Comparison of ENCODE assay signal across 8 cellular contexts in the genomic region with DNA sequence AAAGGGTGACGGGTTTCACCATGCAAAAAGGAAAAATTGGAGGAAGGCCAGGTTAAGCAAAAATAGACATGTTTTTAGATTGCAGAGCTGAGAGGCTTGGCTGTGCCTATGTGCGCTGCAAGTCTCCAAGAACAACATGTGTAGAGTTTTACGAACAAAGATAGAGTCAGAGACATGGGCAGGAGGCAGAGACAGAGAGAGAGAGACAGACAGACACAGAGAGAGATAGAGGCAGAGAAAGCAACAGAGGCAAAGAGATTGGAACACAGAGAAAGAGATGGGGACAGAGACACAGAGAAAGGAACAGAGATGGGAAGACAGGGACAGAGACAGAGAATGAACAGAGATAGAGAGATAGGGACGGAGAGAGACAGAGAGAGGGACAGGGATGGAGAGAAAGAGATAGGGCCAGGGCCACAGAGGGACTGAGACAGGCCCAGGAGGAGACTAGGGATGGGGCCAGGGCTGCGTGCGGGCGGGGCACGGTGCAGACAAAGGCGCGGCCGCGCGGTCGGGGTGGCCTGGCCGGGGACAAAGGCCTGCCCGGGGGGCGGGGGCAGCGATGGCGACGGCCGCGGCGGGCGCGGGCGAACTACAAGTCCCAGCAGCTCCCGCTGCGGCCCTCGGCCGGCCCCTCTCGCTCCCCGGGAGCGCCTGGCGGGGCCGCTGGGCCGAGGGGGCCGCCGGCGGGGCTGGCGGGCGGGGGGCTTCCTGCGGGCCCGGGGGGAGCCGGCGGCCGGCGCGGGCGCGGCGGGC. TPM values are rescaled to one million over a fixed set of nuclear protein-coding genes. Genes with fewer than 3 reads are reported as not detected.
DNase-seq lines count a peak whose midpoint lies in the region; ATAC-seq and TF ChIP-seq lines count a peak whose summit lies in the region.

Gene ZNF358 (plus strand): TSS at position 633 of the 756 bp plus-strand sequence. CDS start 3,140 bp downstream, outside the sequence.

- H3K4me1 ChIP-seq in spleen = peaks cover 0 to 38% (median 19%) of the 10 kb centered on the region in 6 donors

- H3K27ac Mint-ChIP-seq in dendritic cell treated with granulocyte-macrophage colony-stimulating factor and Interleukin-4, amounts not matched to agents 40 ng/mL and 50 ng/mL, for 4 days = peak within 1 kb of the TSS; percentile 65

- intact Hi-C loops in dendritic cell treated with granulocyte-macrophage colony-stimulating factor and Interleukin-4, amounts not matched to agents 40 ng/mL and 50 ng/mL, for 4 days (cut with micrococcal nuclease) = no loop called here
- intact Hi-C loops in spleen (cut with DNase I; ENCODE audit: low total_unique reads) = no loop called here

- H3K4me3 ChIP-seq in LNCaP clone FGC (ENCODE audit: low read depth, low read length) = peak within 1 kb of the TSS; percentile 86
- H3K4me3 ChIP-seq in spleen = peak within 1 kb of the TSS; percentile 43 to 75 (median 48)

- peaks cover 0 to 6% (median 0%) of the 10 kb centered on the region in 7 donors for H3K27me3 ChIP-seq in spleen (replicated peaks in 1 of 7)

- peaks cover 0 to 17% (median 8%) of the 10 kb centered on the region in 6 donors for H3K36me3 ChIP-seq in spleen

- H3K9me3 Mint-ChIP-seq in dendritic cell treated with granulocyte-macrophage colony-stimulating factor and Interleukin-4, amounts not matched to agents 40 ng/mL and 50 ng/mL, for 4 days = no peaks in the 10 kb centered on the region

- H3K4me3 Mint-ChIP-seq in dendritic cell treated with granulocyte-macrophage colony-stimulating factor and Interleukin-4, amounts not matched to agents 40 ng/mL and 50 ng/mL, for 4 days = peak within 1 kb of the TSS; percentile 67

- DNase-seq in EH (ENCODE audit: low read depth) (peak; percentile 77), LNCaP clone FGC (ENCODE audit: low read depth) (no peak), T1000 (lab: John Stamatoyannopoulos, UW) (peak; percentile 8), kidney tubule cell (ENCODE audit: low spot score) (peak; percentile 74), spleen (peak; percentile 90)

- TF ChIP-seq POLR2A in spleen (IDR thresholded peaks at IDR 0.05) = no peak

- H3K27me3 Mint-ChIP-seq in dendritic cell treated with granulocyte-macrophage colony-stimulating factor and Interleukin-4, amounts not matched to agents 40 ng/mL and 50 ng/mL, for 4 days = peaks cover 51% of the 10 kb centered on the region

- H3K4me1 Mint-ChIP-seq in dendritic cell treated with granulocyte-macrophage colony-stimulating factor and Interleukin-4, amounts not matched to agents 40 ng/mL and 50 ng/mL, for 4 days (ENCODE audit: low read depth) = peaks cover 23% of the 10 kb centered on the region

- no peaks in the 10 kb centered on the region for H3K9me3 ChIP-seq in spleen

- WGBS in spleen, 5 donors = 6 to 72% (median 10%) methylated on average over 4 to 50 of the region's 51 CpGs

- peak within 1 kb of the TSS; percentile 19 to 85 (median 78) for H3K27ac ChIP-seq in spleen

- TF ChIP-seq CTCF in LNCaP clone FGC (IDR thresholded peaks at IDR 0.05; ENCODE audit: control insufficient read depth, extremely low read depth, insufficient read depth) (no peak), spleen (IDR thresholded peaks at IDR 0.05 in 8 of 11, conservative IDR thresholded peaks at IDR 0.05 in 3 of 11) (no peak)

- ATAC-seq in GM18861 (IDR thresholded peaks at IDR 0.05; ENCODE audit: unreplicated experiment) (no peak), GM19351 (IDR thresholded peaks at IDR 0.05; ENCODE audit: unreplicated experiment) (no peak)

- peaks cover 15% of the 10 kb centered on the region for H3K36me3 Mint-ChIP-seq in dendritic cell treated with granulocyte-macrophage colony-stimulating factor and Interleukin-4, amounts not matched to agents 40 ng/mL and 50 ng/mL, for 4 days (ENCODE audit: low read depth)

RNA-seq across cellular contexts. Expression of gene ZNF358, which starts in this region (rescaled TPM):
- total RNA-seq in spleen = 10 to 100 TPM; 22.8 to 50.5 (median 43.6) TPM
- 10 to 100 TPM; 23.8 to 44.6 (median 30.6) TPM for polyA plus RNA-seq in spleen
